12 cellular contexts compared by ENCODE assay signal in the genomic region with DNA sequence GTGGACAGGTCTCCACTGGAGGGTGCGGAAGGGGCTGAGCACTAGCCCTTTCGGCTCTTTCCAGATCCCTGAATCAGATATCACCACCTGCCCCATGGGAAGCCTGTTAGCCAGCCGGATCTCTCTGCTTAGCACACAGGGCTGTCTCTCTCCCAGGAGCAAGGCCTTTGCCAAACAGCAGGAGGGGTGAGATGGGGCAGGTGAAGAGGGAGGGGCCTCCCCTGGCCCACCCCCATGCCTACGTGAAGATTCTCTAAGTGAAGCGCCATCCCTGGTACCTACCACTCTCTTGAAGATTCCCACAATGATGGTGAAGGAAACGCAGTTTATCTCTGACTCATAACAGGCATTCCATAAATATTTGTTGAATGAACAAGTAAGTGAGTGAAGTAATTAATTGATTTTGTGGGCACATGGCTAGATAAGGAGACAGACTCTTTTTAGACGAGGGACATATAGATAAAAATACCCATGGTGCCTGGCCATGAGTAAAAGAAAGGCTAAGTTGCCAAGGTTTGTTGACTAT. TPM values are rescaled to one million over a fixed set of nuclear protein-coding genes. Genes with fewer than 3 reads are reported as not detected.
A peak's percentile ranks its signal among the peaks of the same experiment; 100 is the strongest.
DNase-seq lines count a peak whose midpoint lies in the region; ATAC-seq and TF ChIP-seq lines count a peak whose summit lies in the region.
"Had no signal": no experiment of that assay in that cellular context is flagged by ENCODE, and none has a peak within 500 bp of the region (broad histone marks: within the 10 kb centered on the region; RNA-seq: fewer than 3 reads in every experiment).

No MANE protein-coding gene starts in this region.

- H4K20me1 ChIP-seq in osteoblast (ENCODE audit: insufficient read depth, low read length), result no peaks in the 10 kb centered on the region

- no peaks in the 10 kb centered on the region for H3K36me3 Mint-ChIP-seq in naive thymus-derived CD4-positive, alpha-beta T cell

- H3K4me2 ChIP-seq in osteoblast (ENCODE audit: insufficient read depth, low read length), result no peak overlapping the region

- CTCF ChIA-PET in naive thymus-derived CD4-positive, alpha-beta T cell (lab: Charles Lee), result no interaction called here

- ATAC-seq in naive thymus-derived CD4-positive, alpha-beta T cell, result no peak

- H3K27me3 ChIP-seq in osteoblast (ENCODE audit: insufficient read depth, low read length) (peaks cover 5% of the 10 kb centered on the region), thyroid gland (no peaks in the 10 kb centered on the region)
- no peaks in the 10 kb centered on the region for H3K27me3 ChIP-seq in naive thymus-derived CD4-positive, alpha-beta T cell (ENCODE audit: control insufficient read depth in 2 of 2, insufficient read depth in 2 of 2, low read length in 2 of 2)

- no peak overlapping the region for H2AFZ ChIP-seq in osteoblast (ENCODE audit: low read length)

- H3K27ac ChIP-seq in osteoblast (ENCODE audit: low read depth, low read length), result no peak overlapping the region
- no peak overlapping the region for H3K27ac ChIP-seq in naive thymus-derived CD4-positive, alpha-beta T cell (ENCODE audit: low read depth, low read length)
- H3K27ac ChIP-seq in thyroid gland, result no peak overlapping the region

- H3K36me3 ChIP-seq in osteoblast (ENCODE audit: insufficient read depth, low read length) (no peaks in the 10 kb centered on the region), thyroid gland (no peaks in the 10 kb centered on the region)
- H3K36me3 ChIP-seq in naive thymus-derived CD4-positive, alpha-beta T cell (ENCODE audit: control insufficient read depth in 2 of 3, insufficient read depth in 3 of 3, low read length in 3 of 3), result no peaks in the 10 kb centered on the region

- intact Hi-C loops in naive thymus-derived CD4-positive, alpha-beta T cell (cut with micrococcal nuclease), result no loop called here
- intact Hi-C loops in thyroid gland (cut with DNase I), result no loop called here

- H3K9me3 ChIP-seq in osteoblast (ENCODE audit: low read depth, low read length) (no peaks in the 10 kb centered on the region), thyroid gland (no peaks in the 10 kb centered on the region)
- H3K9me3 ChIP-seq in naive thymus-derived CD4-positive, alpha-beta T cell (ENCODE audit: control insufficient read depth in 2 of 3, low read length in 3 of 3), result peaks cover 0 to under 1% (median 0%) of the 10 kb centered on the region in 3 experiments

- H3K4me1 ChIP-seq in osteoblast (ENCODE audit: insufficient read depth, low read length), result peaks cover 5% of the 10 kb centered on the region
- H3K4me1 ChIP-seq in naive thymus-derived CD4-positive, alpha-beta T cell (ENCODE audit: control insufficient read depth in 2 of 2, insufficient read depth in 2 of 2, low read length in 2 of 2), result no peaks in the 10 kb centered on the region
- no peaks in the 10 kb centered on the region for H3K4me1 ChIP-seq in thyroid gland

- H3K27me3 Mint-ChIP-seq in naive thymus-derived CD4-positive, alpha-beta T cell, result peaks cover 2 to 36% (median 30%) of the 10 kb centered on the region in 5 donors

- H3K4me1 Mint-ChIP-seq in naive thymus-derived CD4-positive, alpha-beta T cell, result peaks cover 0 to 4% (median 0%) of the 10 kb centered on the region in 7 donors

- H3K9me3 Mint-ChIP-seq in naive thymus-derived CD4-positive, alpha-beta T cell, result peaks cover 0 to 4% (median 0%) of the 10 kb centered on the region in 11 donors

- DNase-seq in GM04503 (ENCODE audit: low read depth) (peak; percentile 20), RPMI7951 (ENCODE audit: low read depth) (peak; percentile 83), fibroblast of pulmonary artery (ENCODE audit: low read depth) (peak; percentile 75), osteoblast (ENCODE audit: insufficient read length, low spot score, missing footprints) (peak; percentile 88), NCI-H2029 treated with DMSO at 0.1 percent for 48 hours (lab: John Stamatoyannopoulos, UW) (no peak), thyroid gland (no peak)
- no peak for DNase-seq in naive thymus-derived CD4-positive, alpha-beta T cell
- DNase-seq in stimulated activated CD8-positive, alpha-beta memory T cell treated with anti-CD3 and anti-CD28 coated beads, Interleukin-4, amount 100 ng/mL, for 48 hours, result no peak
- DNase-seq: cerebellar nuclear complex, DMS53, NCI-H345 had no signal

- POLR2A ChIA-PET in naive thymus-derived CD4-positive, alpha-beta T cell (lab: Charles Lee), result no interaction called here

- H3K4me3 ChIP-seq in fibroblast of pulmonary artery (replicated peaks; ENCODE audit: low read depth, low read length) (no peak overlapping the region), osteoblast (ENCODE audit: insufficient read depth, low read length) (no peak overlapping the region), thyroid gland (replicated peaks in 1 of 3) (no peak overlapping the region)
- no peak overlapping the region for H3K4me3 ChIP-seq in naive thymus-derived CD4-positive, alpha-beta T cell (ENCODE audit: low read length)

- H3K4me3 Mint-ChIP-seq in naive thymus-derived CD4-positive, alpha-beta T cell, result no peak overlapping the region

- H3K27ac Mint-ChIP-seq in naive thymus-derived CD4-positive, alpha-beta T cell, result no peak overlapping the region

- no peak for TF ChIP-seq POLR2A in thyroid gland (IDR thresholded peaks at IDR 0.05)

- WGBS in thyroid gland, 2 donors, result 59 to 69% methylated on average over 5 to 6 of the region's 7 CpGs

- TF ChIP-seq CTCF in fibroblast of pulmonary artery (IDR thresholded peaks at IDR 0.05; ENCODE audit: low read length, missing control alignments) (no peak), osteoblast (IDR thresholded peaks at IDR 0.05; ENCODE audit: extremely low read depth, low read depth, low read length) (no peak), thyroid gland (IDR thresholded peaks at IDR 0.05) (no peak)

- no peaks in the 10 kb centered on the region for H3K79me2 ChIP-seq in osteoblast (ENCODE audit: insufficient read depth, low read length)

RNA-seq across cellular contexts. Expression of a gene that starts 19.6 kb away (rescaled TPM):
- not detected in 2 replicates for total RNA-seq in RPMI7951 (2014; rRNA removed; shearing (Covaris generic))
- total RNA-seq in osteoblast, result not detected in 2 replicates
- total RNA-seq in naive thymus-derived CD4-positive, alpha-beta T cell, result under 1 TPM in 1 of 5 experiments, not detected in 4; 0.02 TPM
- polyA plus RNA-seq in naive thymus-derived CD4-positive, alpha-beta T cell, result not detected
- under 1 TPM in 2 of 4 donors, not detected in 2; under 0.01 to 0.10 TPM for total RNA-seq in thyroid gland

RNA-seq across cellular contexts. Expression of a gene that starts 54.6 kb away (rescaled TPM):
- total RNA-seq in RPMI7951 (2014; rRNA removed; shearing (Covaris generic)), result not detected in 2 replicates
- total RNA-seq in osteoblast (not detected in 2 replicates), thyroid gland (not detected)
- not detected for total RNA-seq in naive thymus-derived CD4-positive, alpha-beta T cell
- not detected for polyA plus RNA-seq in naive thymus-derived CD4-positive, alpha-beta T cell
- polyA plus RNA-seq: neural cell had no signal

Comparison
In these comparisons a context has a peak if more than half of its experiments do, and no peak if none do; other contexts are left out.
1. DNase-seq: peak in GM04503 (single experiment), RPMI7951 (single experiment), fibroblast of pulmonary artery (single experiment) and osteoblast (single experiment); none in naive thymus-derived CD4-positive, alpha-beta T cell (0 of 9), NCI-H2029 treated with DMSO at 0.1 percent for 48 hours (single experiment), stimulated activated CD8-positive, alpha-beta memory T cell treated with anti-CD3 and anti-CD28 coated beads, Interleukin-4, amount 100 ng/mL, for 48 hours (single experiment) and thyroid gland (0 of 2).